In the genomic region with DNA sequence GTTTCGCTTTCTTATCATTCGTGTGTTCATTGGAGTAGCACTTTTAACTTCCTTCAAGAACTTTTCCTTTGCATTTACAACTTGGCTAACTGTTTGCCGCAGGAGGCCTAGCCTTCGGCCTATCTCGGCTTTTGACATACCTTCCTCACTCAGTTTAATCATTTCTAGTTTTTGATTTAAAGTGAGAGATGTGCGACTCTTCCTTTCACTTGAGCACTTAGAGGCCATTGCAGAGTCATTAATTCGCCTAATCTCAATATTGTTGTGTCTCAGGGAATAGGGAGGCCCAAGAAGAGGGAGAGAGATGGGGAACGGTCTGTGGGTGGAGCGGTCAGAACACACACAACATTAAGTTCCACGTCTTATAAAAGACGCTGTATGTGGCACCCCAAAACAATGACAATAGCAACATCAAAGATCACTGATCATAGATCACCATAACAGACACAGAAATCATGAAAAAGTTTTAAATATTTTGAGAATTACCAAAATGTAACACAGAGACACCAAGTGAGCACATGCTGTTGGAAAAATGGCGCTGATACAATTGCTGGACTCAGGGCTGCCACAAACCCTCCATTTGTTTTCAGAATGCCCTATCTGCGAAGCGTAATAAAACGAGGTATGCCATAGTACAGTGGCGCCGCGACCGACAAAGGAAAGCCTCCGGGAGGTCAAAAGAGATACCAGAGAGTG, we compare ENCODE assay signal across 8 cellular contexts. TPM values are rescaled to one million over a fixed set of nuclear protein-coding genes. Genes with fewer than 3 reads are reported as not detected.
A peak's percentile ranks its signal among the peaks of the same experiment; 100 is the strongest.
DNase-seq lines count a peak whose midpoint lies in the region; ATAC-seq and TF ChIP-seq lines count a peak whose summit lies in the region.

No MANE protein-coding gene starts in this region.

- H3K9me3 Mint-ChIP-seq in activated naive CD4-positive, alpha-beta T cell treated with anti-CD3 and anti-CD28 coated beads, Interleukin-2, amount 50 U/mL, for 72 hours: peaks cover 4% of the 10 kb centered on the region in 2 donors

- ATAC-seq in heart left ventricle (no peak), Right ventricle myocardium inferior (no peak)
- no peak for ATAC-seq in activated naive CD4-positive, alpha-beta T cell treated with anti-CD3 and anti-CD28 coated beads, Interleukin-2, amount 50 U/mL, for 72 hours

- no peak for DNase-seq in heart left ventricle
- no peak for DNase-seq in Right ventricle myocardium inferior (ENCODE audit: missing footprints)
- no peak for DNase-seq in activated naive CD4-positive, alpha-beta T cell treated with anti-CD3 and anti-CD28 coated beads, Interleukin-2, amount 50 U/mL, for 72 hours (ENCODE audit: low spot score in 2 of 2)
- no peak for DNase-seq in thyroid gland
- DNase-seq in HK-2 (ENCODE audit: unreplicated experiment): no peak
- DNase-seq in GM20000 (ENCODE audit: low spot score): no peak
- DNase-seq in RPMI8226: no peak

- TF ChIP-seq POLR2A in heart left ventricle (IDR thresholded peaks at IDR 0.05) (no peak), thyroid gland (IDR thresholded peaks at IDR 0.05) (no peak)

- H3K4me3 ChIP-seq in heart left ventricle: peak overlapping the region; percentile 71 to 99 (median 86)
- peak overlapping the region in 2 of 3 donors; percentile 79 to 98 for H3K4me3 ChIP-seq in thyroid gland (replicated peaks in 1 of 3)

- H3K36me3 ChIP-seq in heart left ventricle (peaks cover 0 to 14% (median 10%) of the 10 kb centered on the region in 9 donors), thyroid gland (no peaks in the 10 kb centered on the region)

- peaks cover 0 to 59% (median 20%) of the 10 kb centered on the region in 12 donors for H3K4me1 ChIP-seq in heart left ventricle
- peaks cover 12 to 14% of the 10 kb centered on the region in 2 donors for H3K4me1 ChIP-seq in thyroid gland

- TF ChIP-seq CTCF in heart left ventricle (IDR thresholded peaks at IDR 0.05) (no peak), thyroid gland (IDR thresholded peaks at IDR 0.05) (no peak), GM20000 (IDR thresholded peaks at IDR 0.05; ENCODE audit: extremely low read depth, missing control alignments) (no peak)

- H3K36me3 Mint-ChIP-seq in activated naive CD4-positive, alpha-beta T cell treated with anti-CD3 and anti-CD28 coated beads, Interleukin-2, amount 50 U/mL, for 72 hours: peaks cover 41 to 62% of the 10 kb centered on the region in 2 donors

- H3K27ac ChIP-seq in heart left ventricle: peak overlapping the region; percentile 80 to 100 (median 97)
- H3K27ac ChIP-seq in layer of hippocampus (ENCODE audit: low read depth, low read length): peak overlapping the region; percentile 93
- H3K27ac ChIP-seq in thyroid gland: peak overlapping the region; percentile 75 to 99 (median 97)

- 43 to 46% (median 45%) methylated on average over 20 of the region's 20 CpGs for WGBS in heart left ventricle, 4 donors
- WGBS in thyroid gland, 2 donors: 41 to 44% methylated on average over 20 of the region's 20 CpGs

- H3K27ac Mint-ChIP-seq in activated naive CD4-positive, alpha-beta T cell treated with anti-CD3 and anti-CD28 coated beads, Interleukin-2, amount 50 U/mL, for 72 hours: peak overlapping the region; percentile 96 to 100

- H3K9me3 ChIP-seq in heart left ventricle (peaks cover 0 to 16% (median 2%) of the 10 kb centered on the region in 12 donors), thyroid gland (no peaks in the 10 kb centered on the region)

- intact Hi-C loops in heart left ventricle (cut with DNase I): loop anchor here in 1 of 10 donors (10.0 kb wide), 1 partner anchor 805 kb away; a partner anchor contains a TSS
- intact Hi-C loops in Right ventricle myocardium inferior (cut with DNase I): no loop called here
- intact Hi-C loops in thyroid gland (cut with DNase I): no loop called here

- no peaks in the 10 kb centered on the region for H3K27me3 ChIP-seq in heart left ventricle
- H3K27me3 ChIP-seq in layer of hippocampus (ENCODE audit: control insufficient read depth, insufficient read depth, low read length): no peaks in the 10 kb centered on the region
- H3K27me3 ChIP-seq in thyroid gland: no peaks in the 10 kb centered on the region

RNA-seq across cellular contexts. Expression of a gene that starts 0.6 kb away (rescaled TPM):
- total RNA-seq in heart left ventricle (1 to 10 TPM in 8 of 9 donors, under 1 TPM in 1; 0.99 to 3.8 (median 1.6) TPM), Right ventricle myocardium inferior (2.0 TPM), thyroid gland (10 to 100 TPM in 1 of 4 donors, 1 to 10 TPM in 3; 6.7 to 11.6 (median 6.9) TPM)
- 1 to 10 TPM; 1.6 to 2.1 TPM for polyA plus RNA-seq in heart left ventricle
- total RNA-seq in activated naive CD4-positive, alpha-beta T cell treated with anti-CD3 and anti-CD28 coated beads, Interleukin-2, amount 50 U/mL, for 72 hours: 1 to 10 TPM; 6.8 to 7.3 TPM

RNA-seq across cellular contexts. Expression of a gene that starts 0.7 kb away (rescaled TPM):
- total RNA-seq in heart left ventricle (10 to 100 TPM; 15.3 to 49.8 (median 38.8) TPM), Right ventricle myocardium inferior (39.0 TPM), thyroid gland (10 to 100 TPM; 50.7 to 59.6 (median 54.4) TPM)
- polyA plus RNA-seq in heart left ventricle: 10 to 100 TPM; 36.1 to 54.0 TPM
- 10 to 100 TPM; 54.0 to 62.0 TPM for total RNA-seq in activated naive CD4-positive, alpha-beta T cell treated with anti-CD3 and anti-CD28 coated beads, Interleukin-2, amount 50 U/mL, for 72 hours

RNA-seq across cellular contexts. Expression of a gene that starts 10.3 kb away (rescaled TPM):
- total RNA-seq in heart left ventricle: not detected
- not detected for polyA plus RNA-seq in heart left ventricle
- not detected for total RNA-seq in Right ventricle myocardium inferior
- not detected for total RNA-seq in activated naive CD4-positive, alpha-beta T cell treated with anti-CD3 and anti-CD28 coated beads, Interleukin-2, amount 50 U/mL, for 72 hours
- not detected for total RNA-seq in thyroid gland

RNA-seq across cellular contexts. Expression of a gene that starts 23.8 kb away (rescaled TPM):
- total RNA-seq in heart left ventricle: not detected
- not detected for polyA plus RNA-seq in heart left ventricle
- total RNA-seq in Right ventricle myocardium inferior: not detected
- not detected for total RNA-seq in activated naive CD4-positive, alpha-beta T cell treated with anti-CD3 and anti-CD28 coated beads, Interleukin-2, amount 50 U/mL, for 72 hours
- total RNA-seq in thyroid gland: not detected

RNA-seq across cellular contexts. Expression of a gene that starts 29.6 kb away (rescaled TPM):
- under 1 TPM in 4 of 9 donors, not detected in 5; 0.12 to 0.25 (median 0.15) TPM for total RNA-seq in heart left ventricle
- under 1 TPM in 1 of 2 donors, not detected in 1; 0.11 TPM for polyA plus RNA-seq in heart left ventricle
- total RNA-seq in Right ventricle myocardium inferior: 0.11 TPM
- total RNA-seq in activated naive CD4-positive, alpha-beta T cell treated with anti-CD3 and anti-CD28 coated beads, Interleukin-2, amount 50 U/mL, for 72 hours: not detected
- not detected for total RNA-seq in thyroid gland
